ENCODE assay signal across 25 cellular contexts in genomic region chr2:65599693-65600092, GRCh38.
"Had no signal": no experiment of that assay in that cellular context is flagged by ENCODE, and none has a peak within 500 bp of the region (broad histone marks: within the 10 kb centered on the region; RNA-seq: fewer than 3 reads in every experiment).

No MANE protein-coding gene starts in this region.

- H3K4me1 ChIP-seq: lower lobe of right lung, parathyroid adenoma, tibial nerve, uterus had no signal

- H3K4me1 Mint-ChIP-seq: stimulated activated effector memory CD8-positive, alpha-beta T cell treated with anti-CD3 and anti-CD28 coated beads, Interleukin-12 subunit alpha, Interleukin-12 subunit beta, amount 100 ng/mL, for 72 hours; stimulated activated naive CD8-positive, alpha-beta T cell treated with anti-CD3 and anti-CD28 coated beads, Interleukin-15, amount 100 ng/mL, for 72 hours had no signal

- H3K36me3 ChIP-seq: lower lobe of right lung, neutrophil, sigmoid colon, spleen, tibial nerve, uterus had no signal

- H3K4me3 ChIP-seq: lower lobe of right lung, sigmoid colon, spleen, tibial nerve, uterus had no signal

- H3K27me3 ChIP-seq: neutrophil, sigmoid colon, spleen, tibial nerve, uterus had no signal

- DNase-seq: hippocampal formation; kidney glomerular epithelial cell; left colon; left ventricle myocardium superior; lower lobe of right lung; mammary epithelial cell; mesenchymal stem cell; naive thymus-derived CD8-positive, alpha-beta T cell; occipital lobe; right cardiac atrium; sigmoid colon; small intestine; spleen; stimulated activated CD4-positive, alpha-beta T cell treated with anti-CD3 and anti-CD28 coated beads, Interleukin-4, amount 100 ng/mL, for 24 hours; stimulated activated naive CD4-positive, alpha-beta T cell treated with Interleukin-2 at 50 U/mL for 16 hours; stimulated activated naive CD8-positive, alpha-beta T cell treated with anti-CD3 and anti-CD28 coated beads, Interleukin-15, amount 100 ng/mL, for 72 hours; substantia nigra; uterus had no signal

- H3K27ac ChIP-seq: lower lobe of right lung, neutrophil, parathyroid adenoma, sigmoid colon, spleen, tibial nerve, uterus had no signal

- H3K9ac ChIP-seq: parathyroid adenoma had no signal

- H3K27me3 Mint-ChIP-seq: stimulated activated naive CD8-positive, alpha-beta T cell treated with anti-CD3 and anti-CD28 coated beads, Interleukin-15, amount 100 ng/mL, for 72 hours; type B pancreatic cell had no signal

- H3K36me3 Mint-ChIP-seq: naive thymus-derived CD8-positive, alpha-beta T cell; stimulated activated effector memory CD8-positive, alpha-beta T cell treated with anti-CD3 and anti-CD28 coated beads, Interleukin-12 subunit alpha, Interleukin-12 subunit beta, amount 100 ng/mL, for 72 hours; type B pancreatic cell had no signal

- H3K4me3 Mint-ChIP-seq: naive thymus-derived CD8-positive, alpha-beta T cell; nephron; neural crest cell; stimulated activated effector memory CD8-positive, alpha-beta T cell treated with anti-CD3 and anti-CD28 coated beads, Interleukin-12 subunit alpha, Interleukin-12 subunit beta, amount 100 ng/mL, for 72 hours; stimulated activated naive CD8-positive, alpha-beta T cell treated with anti-CD3 and anti-CD28 coated beads, Interleukin-15, amount 100 ng/mL, for 72 hours; type B pancreatic cell had no signal

- H3K9me3 Mint-ChIP-seq: neural crest cell; stimulated activated effector memory CD8-positive, alpha-beta T cell treated with anti-CD3 and anti-CD28 coated beads, Interleukin-12 subunit alpha, Interleukin-12 subunit beta, amount 100 ng/mL, for 72 hours; stimulated activated naive CD8-positive, alpha-beta T cell treated with anti-CD3 and anti-CD28 coated beads, Interleukin-15, amount 100 ng/mL, for 72 hours; type B pancreatic cell had no signal

- H3K9me3 ChIP-seq: neutrophil, sigmoid colon, uterus had no signal

- H3K27ac Mint-ChIP-seq: naive thymus-derived CD8-positive, alpha-beta T cell; nephron; stimulated activated effector memory CD8-positive, alpha-beta T cell treated with anti-CD3 and anti-CD28 coated beads, Interleukin-12 subunit alpha, Interleukin-12 subunit beta, amount 100 ng/mL, for 72 hours; stimulated activated naive CD8-positive, alpha-beta T cell treated with anti-CD3 and anti-CD28 coated beads, Interleukin-15, amount 100 ng/mL, for 72 hours; type B pancreatic cell had no signal
